In the genomic region with DNA sequence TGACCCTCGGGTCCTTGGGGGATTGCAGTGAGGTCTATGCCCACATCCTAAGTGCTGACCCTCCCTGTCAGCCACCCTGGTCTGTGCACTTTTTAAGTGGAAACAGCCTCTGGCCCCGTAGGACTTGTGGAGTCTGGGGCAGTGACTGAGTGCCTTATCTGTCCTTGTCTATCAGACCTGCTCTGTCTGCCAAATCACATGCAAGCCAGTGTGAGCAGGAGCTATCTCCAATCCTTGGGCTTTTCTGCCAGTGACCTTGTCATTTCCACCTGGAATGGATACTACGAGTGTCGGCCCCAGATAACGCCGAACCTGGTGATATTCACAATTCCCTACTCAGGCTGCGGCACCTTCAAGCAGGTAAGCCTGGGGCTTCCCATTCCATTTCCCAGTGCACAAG, we compare ENCODE assay signal across 20 cellular contexts.
DNase-seq lines count a peak whose midpoint lies in the region; ATAC-seq lines count a peak whose summit lies in the region.
"Had no signal": no experiment of that assay in that cellular context is flagged by ENCODE, and none has a peak within 500 bp of the region (broad histone marks: within the 10 kb centered on the region; RNA-seq: fewer than 3 reads in every experiment).

No MANE protein-coding gene starts in this region.

- peak; percentile 47 for ATAC-seq in Right ventricle myocardium inferior
- peak; percentile 51 to 61 for ATAC-seq in right cardiac atrium
- ATAC-seq: A549 had no signal

- no peak overlapping the region for H3K27ac ChIP-seq in right cardiac atrium (ENCODE audit: low read length)
- H3K27ac ChIP-seq: A549, BLaER1, GM23248 had no signal

- no peak overlapping the region for H3K4me3 ChIP-seq in right cardiac atrium (ENCODE audit: low read length)
- H3K4me3 ChIP-seq: A549, BLaER1, GM23248, HAP-1 had no signal

- 26% methylated on average over 7 of the region's 7 CpGs for WGBS in right cardiac atrium

- H3K9me3 ChIP-seq in right cardiac atrium (ENCODE audit: control insufficient read depth, low read length) = no peaks in the 10 kb centered on the region
- H3K9me3 ChIP-seq: A549, BLaER1, HAP-1 had no signal

- intact Hi-C loops in Right ventricle myocardium inferior (cut with DNase I) (no loop called here), cardiac septum (cut with DNase I) (no loop called here), right cardiac atrium (cut with DNase I) (no loop called here), posterior vena cava (cut with DNase I) (no loop called here)

- no peaks in the 10 kb centered on the region for H3K27me3 ChIP-seq in right cardiac atrium (ENCODE audit: control insufficient read depth, insufficient read depth)
- H3K27me3 ChIP-seq: BLaER1 had no signal

- DNase-seq in Right ventricle myocardium inferior (ENCODE audit: missing footprints) (no peak), cardiac septum (ENCODE audit: low spot score) (no peak), right cardiac atrium (no peak), posterior vena cava (ENCODE audit: low spot score) (peak; percentile 41), 8988T (no peak), DMS 273 (lab: John Stamatoyannopoulos, UW; ENCODE audit: unreplicated experiment) (no peak)
- DNase-seq in activated naive CD4-positive, alpha-beta T cell treated with anti-CD3 and anti-CD28 coated beads, Interleukin-2, amount 50 U/mL, for 16 hours = no peak
- DNase-seq: Calu3; CD4-positive, alpha-beta memory T cell; DMS53; EL; GM23248; KG1; MV-4-11; NCI-H187 treated with DMSO at 0.1 percent for 48 hours; NCI-H226; NCI-H524 had no signal

- peaks cover 3% of the 10 kb centered on the region for H3K4me1 ChIP-seq in right cardiac atrium (ENCODE audit: control insufficient read depth, insufficient read depth, low read length)
- H3K4me1 ChIP-seq: A549, BLaER1, HAP-1 had no signal
